19 cellular contexts compared by ENCODE assay signal in the genomic region with DNA sequence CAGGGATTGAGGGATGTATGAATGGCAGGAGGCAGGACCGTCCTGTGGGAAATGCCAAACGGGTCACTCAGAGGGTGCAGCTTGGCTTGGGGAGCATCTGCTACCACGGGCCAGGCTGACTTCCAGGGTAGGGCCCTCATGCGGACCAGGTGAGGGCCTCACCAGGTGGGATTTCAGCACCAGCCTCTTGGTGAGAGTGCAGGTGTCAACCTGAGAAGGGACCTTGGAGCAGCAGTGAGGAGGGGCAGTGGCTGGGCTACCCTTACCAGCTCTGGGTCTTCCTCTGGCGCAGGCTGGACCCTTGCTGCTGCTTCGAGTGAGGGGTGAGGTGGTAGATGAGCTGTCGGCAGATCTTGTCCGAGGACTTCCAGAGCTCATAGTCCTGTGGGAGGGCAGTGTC.
"Had no signal": no experiment of that assay in that cellular context is flagged by ENCODE, and none has a peak within 500 bp of the region (broad histone marks: within the 10 kb centered on the region; RNA-seq: fewer than 3 reads in every experiment).

No MANE protein-coding gene starts in this region.

- H3K27me3 ChIP-seq: gastroesophageal sphincter, sigmoid colon had no signal

- H3K9me3 ChIP-seq: gastroesophageal sphincter, neutrophil, sigmoid colon had no signal

- H3K4me3 ChIP-seq: coronary artery, gastroesophageal sphincter, sigmoid colon had no signal

- H2AFZ ChIP-seq: parathyroid adenoma had no signal

- H3K9ac ChIP-seq: parathyroid adenoma had no signal

- ATAC-seq: gastroesophageal sphincter; left ventricle myocardium superior; natural killer cell treated with Interleukin-12 subunit alpha and Interleukin-12 subunit beta and Interleukin-15 and Interleukin-18, amount 100 ng/mL, for 72 hours; stimulated activated naive B cell treated with anti-CD40 and anti-IgM and Interleukin-4, amounts not matched to agents 10 μg/mL and 1 μg/mL and 100 μg/mL, for 72 hours had no signal

- H3K27ac ChIP-seq: epithelial cell of prostate, neutrophil, parathyroid adenoma had no signal

- DNase-seq: activated B cell treated with CpG ODN at 0.5 μM for 24 hours; activated CD4-positive, alpha-beta memory T cell treated with anti-CD3 and anti-CD28 coated beads for 36 hours; activated CD4-positive, alpha-beta T cell treated with anti-CD3 and anti-CD28 coated beads for 4 hours; activated naive CD4-positive, alpha-beta T cell treated with Interleukin-2 at 50 U/mL for 16 hours; activated naive CD8-positive, alpha-beta T cell treated with anti-CD3 and anti-CD28 coated beads, Interleukin-2, amount 10 ng/mL, durations not matched to agents 7 days and 5 days; activated T-cell treated with anti-CD3 and anti-CD28 coated beads, Interleukin-2, amount 50 U/mL, for 48 hours; amniotic stem cell; stimulated activated CD4-positive, alpha-beta T cell treated with anti-CD3 and anti-CD28 coated beads, Interleukin-2, amount 100 ng/mL, for 48 hours; stimulated activated CD8-positive, alpha-beta memory T cell treated with anti-CD3 and anti-CD28 coated beads, Interleukin-4, amount 100 ng/mL, for 48 hours; stimulated activated naive B cell treated with anti-CD40 and anti-IgM and Interleukin-4, amounts not matched to agents 10 μg/mL and 1 μg/mL and 100 μg/mL, for 72 hours; T1000 had no signal

- H3K4me1 ChIP-seq: parathyroid adenoma had no signal
